ENCODE assay signal across 9 cellular contexts in genomic region chr6:133553652-133554051, GRCh38.
A peak's percentile ranks its signal among the peaks of the same experiment; 100 is the strongest.
DNase-seq lines count a peak whose midpoint lies in the region; ATAC-seq, FAIRE-seq and TF ChIP-seq lines count a peak whose summit lies in the region.
"Had no signal": no experiment of that assay in that cellular context is flagged by ENCODE, and none has a peak within 500 bp of the region (broad histone marks: within the 10 kb centered on the region; RNA-seq: fewer than 3 reads in every experiment).

No MANE protein-coding gene starts in this region.

- no peak overlapping the region for H3K18ac ChIP-seq in mesenchymal stem cell (ENCODE audit: low read depth in 1 of 2, low read length in 2 of 2)

- WGBS in mesenchymal stem cell, result 8% methylated on average over 3 of the region's 4 CpGs

- H2AFZ ChIP-seq in mesenchymal stem cell (ENCODE audit: low read depth, low read length), result no peak overlapping the region

- no peak overlapping the region for H2BK15ac ChIP-seq in mesenchymal stem cell (ENCODE audit: low read depth, poor library complexity, severe bottlenecking)

- POLR2A ChIA-PET in Panc1 (lab: Charles Lee), result no interaction called here

- no peak overlapping the region for H2BK12ac ChIP-seq in mesenchymal stem cell (ENCODE audit: low read length in 2 of 2)

- no peak overlapping the region for H3K4ac ChIP-seq in mesenchymal stem cell (ENCODE audit: low read depth in 1 of 2, low read length in 2 of 2)

- no peak overlapping the region for H2AK5ac ChIP-seq in mesenchymal stem cell (ENCODE audit: low read length, severe bottlenecking)

- no peaks in the 10 kb centered on the region for H3K27me3 ChIP-seq in Panc1 (ENCODE audit: control insufficient read depth, insufficient read depth, low read length)
- H3K27me3 ChIP-seq in mesenchymal stem cell (ENCODE audit: control insufficient read depth in 1 of 2, insufficient read depth in 1 of 2, low read length in 2 of 2), result no peaks in the 10 kb centered on the region

- no peak overlapping the region for H2BK120ac ChIP-seq in mesenchymal stem cell (ENCODE audit: low read depth, low read length)

- H3K9ac ChIP-seq in mesenchymal stem cell (ENCODE audit: low read length), result no peak overlapping the region

- H3K4me1 Mint-ChIP-seq in T-helper 2 cell treated with Interferon-gamma antibody and Interleukin-4, amounts not matched to agents 5 μg/mL and 100 μg/mL, for 36 hours (ENCODE audit: low read depth), result no peaks in the 10 kb centered on the region

- no peak overlapping the region for H3K4me2 ChIP-seq in mesenchymal stem cell (ENCODE audit: low read length, poor library complexity, severe bottlenecking)

- no peak overlapping the region for H2BK5ac ChIP-seq in mesenchymal stem cell (ENCODE audit: low read depth, low read length, poor library complexity, severe bottlenecking)

- TF ChIP-seq CTCF in AG10803 (conservative IDR thresholded peaks at IDR 0.05; ENCODE audit: low read length), result peak; percentile 75
- TF ChIP-seq CTCF in Panc1 (IDR thresholded peaks at IDR 0.05), result peak; percentile 69

- H3K4me1 ChIP-seq in Panc1 (ENCODE audit: control insufficient read depth, insufficient read depth, low read length) (no peaks in the 10 kb centered on the region), mesenchymal stem cell (ENCODE audit: control insufficient read depth, insufficient read depth, low read depth, low read length) (peaks cover 4% of the 10 kb centered on the region)

- H3K27ac ChIP-seq in Panc1 (ENCODE audit: low read length) (no peak overlapping the region), mesenchymal stem cell (ENCODE audit: low read length, poor library complexity, severe bottlenecking) (no peak overlapping the region)

- in situ Hi-C loops in Panc1 (cut with HindIII; ENCODE audit: low pct_unique_long_range_greater_than_20kb, low sequenced_read_pairs), result no loop called here

- H3K14ac ChIP-seq in mesenchymal stem cell (ENCODE audit: low read length in 2 of 2), result no peak overlapping the region

- H3K36me3 Mint-ChIP-seq in T-helper 2 cell treated with Interferon-gamma antibody and Interleukin-4, amounts not matched to agents 5 μg/mL and 100 μg/mL, for 36 hours (ENCODE audit: low read depth), result no peaks in the 10 kb centered on the region

- no peak for TF ChIP-seq POLR2A in GM12892 (IDR thresholded peaks at IDR 0.05; ENCODE audit: low read depth, low read length)

- DNase-seq in AG10803 (ENCODE audit: low read depth) (peak; percentile 66), GM12892 (ENCODE audit: insufficient read length) (no peak), Panc1 (ENCODE audit: low read depth, low spot score) (no peak), mesenchymal stem cell (peak; percentile 66), NCI-H2227 (lab: John Stamatoyannopoulos, UW; ENCODE audit: unreplicated experiment) (no peak)
- no peak for DNase-seq in T-helper 2 cell treated with Interferon-gamma antibody and Interleukin-4, amounts not matched to agents 5 μg/mL and 100 μg/mL, for 36 hours (ENCODE audit: low spot score)

- no peaks in the 10 kb centered on the region for H3K9me3 ChIP-seq in Panc1 (ENCODE audit: control insufficient read depth, insufficient read depth, low read depth, low read length)
- peaks cover 6% of the 10 kb centered on the region for H3K9me3 ChIP-seq in mesenchymal stem cell (ENCODE audit: control insufficient read depth, low read length)

- intact Hi-C loops in Panc1 (cut with micrococcal nuclease; ENCODE audit: unreplicated experiment), result loop anchor here (1.0 to 2.0 kb wide), 3 partner anchors 369 to 723 kb away; no protein-coding TSS in a partner anchor

- CTCF ChIA-PET in Panc1 (lab: Charles Lee), result no interaction called here

- no peak overlapping the region for H3K4me3 ChIP-seq in AG10803 (ENCODE audit: low read length)
- no peak overlapping the region for H3K4me3 ChIP-seq in Panc1 (ENCODE audit: low read depth in 2 of 2, low read length in 2 of 2)
- H3K4me3 ChIP-seq in mesenchymal stem cell (ENCODE audit: insufficient read depth in 1 of 2, low read depth in 1 of 2, low read length in 2 of 2), result no peak overlapping the region

- H3K36me3 ChIP-seq in Panc1 (ENCODE audit: control insufficient read depth, insufficient read depth, low read length), result no peaks in the 10 kb centered on the region
- no peaks in the 10 kb centered on the region for H3K36me3 ChIP-seq in mesenchymal stem cell (ENCODE audit: control insufficient read depth in 1 of 2, insufficient read depth in 2 of 2, low read depth in 1 of 2, low read length in 2 of 2)

- H3K79me1 ChIP-seq in mesenchymal stem cell (replicated peaks; ENCODE audit: low read length, poor library complexity, severe bottlenecking), result no peaks in the 10 kb centered on the region

- no peak overlapping the region for H3K4me3 Mint-ChIP-seq in T-helper 2 cell treated with Interferon-gamma antibody and Interleukin-4, amounts not matched to agents 5 μg/mL and 100 μg/mL, for 36 hours
- H3K4me3 Mint-ChIP-seq: IgD-negative memory B cell had no signal

- no peak overlapping the region for H3K27ac Mint-ChIP-seq in T-helper 2 cell treated with Interferon-gamma antibody and Interleukin-4, amounts not matched to agents 5 μg/mL and 100 μg/mL, for 36 hours
- H3K27ac Mint-ChIP-seq: IgD-negative memory B cell had no signal

- ATAC-seq in HG03521 (IDR thresholded peaks at IDR 0.05; ENCODE audit: unreplicated experiment), result peak; percentile 54
- ATAC-seq in Panc1, result peak; percentile 84

- peaks cover 2% of the 10 kb centered on the region for H3K27me3 Mint-ChIP-seq in T-helper 2 cell treated with Interferon-gamma antibody and Interleukin-4, amounts not matched to agents 5 μg/mL and 100 μg/mL, for 36 hours (ENCODE audit: low read depth)

- no peak overlapping the region for H3K23ac ChIP-seq in mesenchymal stem cell (ENCODE audit: low read length in 2 of 2)

- BruUV-seq in Panc1 (replicated peaks; lab: Mats Ljungman, UMichigan), result no TSS peak

- no peak overlapping the region for H4K91ac ChIP-seq in mesenchymal stem cell (ENCODE audit: low read length)

- H4K8ac ChIP-seq in mesenchymal stem cell (ENCODE audit: low read length), result no peak overlapping the region

- no peaks in the 10 kb centered on the region for H3K9me3 Mint-ChIP-seq in T-helper 2 cell treated with Interferon-gamma antibody and Interleukin-4, amounts not matched to agents 5 μg/mL and 100 μg/mL, for 36 hours

- FAIRE-seq in GM12892 (lab: Jason Lieb, UNC) (peak; percentile 24), colon (lab: Jason Lieb, UNC) (peak; percentile 18)

Comparison
In these comparisons a context has a peak if more than half of its experiments do, and no peak if none do; other contexts are left out.
1. DNase-seq: peak in AG10803 (single experiment) and mesenchymal stem cell (single experiment); none in GM12892 (single experiment), Panc1 (single experiment), T-helper 2 cell treated with Interferon-gamma antibody and Interleukin-4, amounts not matched to agents 5 μg/mL and 100 μg/mL, for 36 hours (single experiment) and NCI-H2227 (single experiment).